Comparison of ENCODE assay signal across 23 cellular contexts in genomic region chr11:23859087-23859486, GRCh38.
"Had no signal": no experiment of that assay in that cellular context is flagged by ENCODE, and none has a peak within 500 bp of the region (broad histone marks: within the 10 kb centered on the region; RNA-seq: fewer than 3 reads in every experiment).

No MANE protein-coding gene starts in this region.

- H3K36me3 Mint-ChIP-seq: activated CD4-positive, alpha-beta memory T cell treated with anti-CD3 and anti-CD28 coated beads for 36 hours; activated naive CD8-positive, alpha-beta T cell treated with anti-CD3 and anti-CD28 coated beads, Interleukin-2, amount 10 ng/mL, durations not matched to agents 7 days and 5 days; naive thymus-derived CD4-positive, alpha-beta T cell had no signal

- ATAC-seq: effector memory CD8-positive, alpha-beta T cell; naive thymus-derived CD4-positive, alpha-beta T cell; right lobe of liver had no signal

- H3K4me3 Mint-ChIP-seq: activated CD4-positive, alpha-beta memory T cell treated with anti-CD3 and anti-CD28 coated beads for 36 hours; activated naive CD8-positive, alpha-beta T cell treated with anti-CD3 and anti-CD28 coated beads, Interleukin-2, amount 10 ng/mL, durations not matched to agents 7 days and 5 days; effector memory CD8-positive, alpha-beta T cell; immature natural killer cell; naive thymus-derived CD4-positive, alpha-beta T cell; neural crest cell had no signal

- DNase-seq: activated CD4-positive, alpha-beta memory T cell treated with anti-CD3 and anti-CD28 coated beads for 36 hours; activated CD4-positive, alpha-beta T cell treated with anti-CD3 and anti-CD28 coated beads for 4 hours; activated CD4-positive, CD25-positive, alpha-beta regulatory T cell; activated naive CD4-positive, alpha-beta T cell treated with Interleukin-2 at 50 U/mL for 16 hours; activated naive CD8-positive, alpha-beta T cell treated with anti-CD3 and anti-CD28 coated beads, Interleukin-2, amount 10 ng/mL, durations not matched to agents 7 days and 5 days; activated T-cell treated with anti-CD3 and anti-CD28 coated beads, Interleukin-2, amount 50 U/mL, for 48 hours; amniotic stem cell; colonic mucosa; dorsolateral prefrontal cortex; effector memory CD8-positive, alpha-beta T cell; glutamatergic neuron; immature natural killer cell; kidney glomerular epithelial cell; left ventricle myocardium inferior; naive thymus-derived CD4-positive, alpha-beta T cell; posterior cingulate gyrus; right lobe of liver; stimulated activated CD4-positive, alpha-beta T cell treated with anti-CD3 and anti-CD28 coated beads, Interleukin-1b, Interleukin-23, amount 100 ng/mL, for 48 hours; stimulated activated naive CD4-positive, alpha-beta T cell; testis; trophoblast cell; uterus had no signal

- H3K27me3 Mint-ChIP-seq: activated CD4-positive, alpha-beta memory T cell treated with anti-CD3 and anti-CD28 coated beads for 36 hours; activated naive CD8-positive, alpha-beta T cell treated with anti-CD3 and anti-CD28 coated beads, Interleukin-2, amount 10 ng/mL, durations not matched to agents 7 days and 5 days; effector memory CD8-positive, alpha-beta T cell; naive thymus-derived CD4-positive, alpha-beta T cell had no signal

- H3K27ac Mint-ChIP-seq: activated CD4-positive, alpha-beta memory T cell treated with anti-CD3 and anti-CD28 coated beads for 36 hours; activated naive CD8-positive, alpha-beta T cell treated with anti-CD3 and anti-CD28 coated beads, Interleukin-2, amount 10 ng/mL, durations not matched to agents 7 days and 5 days; effector memory CD8-positive, alpha-beta T cell; immature natural killer cell; naive thymus-derived CD4-positive, alpha-beta T cell had no signal

- H3K4me1 Mint-ChIP-seq: activated naive CD8-positive, alpha-beta T cell treated with anti-CD3 and anti-CD28 coated beads, Interleukin-2, amount 10 ng/mL, durations not matched to agents 7 days and 5 days; immature natural killer cell; naive thymus-derived CD4-positive, alpha-beta T cell; neural crest cell had no signal

- H3K9me3 Mint-ChIP-seq: activated naive CD8-positive, alpha-beta T cell treated with anti-CD3 and anti-CD28 coated beads, Interleukin-2, amount 10 ng/mL, durations not matched to agents 7 days and 5 days; effector memory CD8-positive, alpha-beta T cell had no signal
